ENCODE assay signal across 1 cellular context in genomic region chr5:131634996-131635754, GRCh38.
TF ChIP-seq lines count a peak whose summit lies in the region.

TSS of gene RAPGEF6 (minus strand) at chr5:131635229. CDS start at chr5:131635030, 199 bp downstream.

TF ChIP-seq in HCT116, 20 proteins besides CTCF, POLR2A, EP300 and RAD21 (continued from another document):
- TF ChIP-seq TCF7L2 (IDR thresholded peaks at IDR 0.05; ENCODE audit: borderline replicate concordance, extremely low read depth, insufficient read depth, insufficient read length) (peak; percentile 36), CEBPB (IDR thresholded peaks at IDR 0.05; ENCODE audit: low read depth) (no peak), SRF (IDR thresholded peaks at IDR 0.05; ENCODE audit: low read depth) (peak; percentile 91)
- TF ChIP-seq, protein P1, sequence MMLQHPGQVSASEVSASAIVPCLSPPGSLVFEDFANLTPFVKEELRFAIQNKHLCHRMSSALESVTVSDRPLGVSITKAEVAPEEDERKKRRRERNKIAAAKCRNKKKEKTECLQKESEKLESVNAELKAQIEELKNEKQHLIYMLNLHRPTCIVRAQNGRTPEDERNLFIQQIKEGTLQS (IDR thresholded peaks at IDR 0.05), result no peak
